Comparison of ENCODE assay signal across 30 cellular contexts in the genomic region with DNA sequence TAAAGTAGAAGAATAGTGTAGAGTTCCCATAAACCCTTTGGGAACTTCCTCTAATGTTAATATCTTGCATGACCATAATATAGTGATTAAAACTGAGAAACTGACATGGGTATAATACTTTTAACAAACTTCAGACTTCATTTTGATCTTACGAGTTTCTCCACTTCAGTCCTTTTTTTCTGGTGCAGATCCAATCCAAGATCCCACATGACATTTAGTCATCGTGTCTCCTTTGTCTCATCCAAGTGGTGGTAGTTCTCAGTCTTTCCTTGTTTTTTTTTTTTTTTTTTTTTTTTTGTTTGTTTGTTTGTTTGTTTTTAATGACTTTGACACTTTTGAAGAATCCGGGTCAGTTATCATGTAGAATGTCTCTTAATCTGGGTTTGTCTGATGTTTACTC.
"Had no signal": no experiment of that assay in that cellular context is flagged by ENCODE, and none has a peak within 500 bp of the region (broad histone marks: within the 10 kb centered on the region; RNA-seq: fewer than 3 reads in every experiment).

No MANE protein-coding gene starts in this region.

- DNase-seq: activated B cell treated with CpG ODN at 0.5 μM for 24 hours; activated CD4-positive, alpha-beta T cell treated with anti-CD3 and anti-CD28 coated beads for 1 hour; activated CD4-positive, alpha-beta T cell treated with anti-CD3 and anti-CD28 coated beads, Interleukin-2, amount 10 ng/mL, durations not matched to agents 24 days and 14 days; activated CD4-positive, alpha-beta T cell treated with anti-CD3 and anti-CD28 coated beads, Interleukin-2, amount 50 U/mL, for 48 hours; activated CD8-positive, alpha-beta memory T cell treated with anti-CD3 and anti-CD28 coated beads, Interleukin-2, amount 10 ng/mL, durations not matched to agents 7 days and 5 days; activated effector memory CD4-positive, alpha-beta T cell treated with anti-CD3 and anti-CD28 coated beads, Interleukin-2, amount 50 U/mL, for 16 hours; activated naive CD4-positive, alpha-beta T cell treated with Interleukin-2 at 50 U/mL for 16 hours; activated naive CD8-positive, alpha-beta T cell treated with anti-CD3 and anti-CD28 coated beads, Interleukin-2, amount 50 U/mL, for 24 hours; activated T-cell treated with anti-CD3 and anti-CD28 coated beads, Interleukin-2, amount 50 U/mL, for 24 hours; amygdala; NCI-H1092; NCI-H1417 treated with DMSO at 0.1 percent for 48 hours; NCI-H1694; NCI-H2029; NCI-H2107; NCI-H2171 treated with DMSO at 0.1 percent for 48 hours; NCI-H226; NCI-H526; NCI-H774; RPMI8226; T-cell; T1000 had no signal

- FAIRE-seq: astrocyte, TTC549 had no signal

- H3K27ac Mint-ChIP-seq: activated B cell treated with CpG ODN at 0.5 μM for 24 hours; activated CD4-positive, alpha-beta T cell treated with anti-CD3 and anti-CD28 coated beads, Interleukin-2, amount 10 ng/mL, durations not matched to agents 24 days and 14 days; activated CD8-positive, alpha-beta memory T cell treated with anti-CD3 and anti-CD28 coated beads, Interleukin-2, amount 10 ng/mL, durations not matched to agents 7 days and 5 days; activated naive CD4-positive, alpha-beta T cell treated with anti-CD3 and anti-CD28 coated beads, Interleukin-2, amount 50 U/mL, for 72 hours; activated naive CD8-positive, alpha-beta T cell treated with anti-CD3 and anti-CD28 coated beads, Interleukin-2, amount 50 U/mL, for 24 hours; activated T-cell treated with anti-CD3 and anti-CD28 coated beads, Interleukin-2, amount 50 U/mL, for 24 hours; brain; T-cell had no signal

- H3K27me3 Mint-ChIP-seq: brain had no signal

- H3K36me3 Mint-ChIP-seq: activated CD8-positive, alpha-beta memory T cell treated with anti-CD3 and anti-CD28 coated beads, Interleukin-2, amount 10 ng/mL, durations not matched to agents 7 days and 5 days; activated naive CD4-positive, alpha-beta T cell treated with anti-CD3 and anti-CD28 coated beads, Interleukin-2, amount 50 U/mL, for 72 hours; brain; T-cell had no signal

- H3K4me1 Mint-ChIP-seq: activated B cell treated with CpG ODN at 0.5 μM for 24 hours; activated CD4-positive, alpha-beta T cell treated with anti-CD3 and anti-CD28 coated beads, Interleukin-2, amount 10 ng/mL, durations not matched to agents 24 days and 14 days; activated CD8-positive, alpha-beta memory T cell treated with anti-CD3 and anti-CD28 coated beads, Interleukin-2, amount 10 ng/mL, durations not matched to agents 7 days and 5 days; activated naive CD8-positive, alpha-beta T cell treated with anti-CD3 and anti-CD28 coated beads, Interleukin-2, amount 50 U/mL, for 24 hours; central memory CD8-positive, alpha-beta T cell; T-cell had no signal

- ATAC-seq: activated CD8-positive, alpha-beta memory T cell treated with anti-CD3 and anti-CD28 coated beads, Interleukin-2, amount 10 ng/mL, durations not matched to agents 7 days and 5 days; activated naive CD4-positive, alpha-beta T cell treated with anti-CD3 and anti-CD28 coated beads, Interleukin-2, amount 50 U/mL, for 72 hours; activated naive CD8-positive, alpha-beta T cell treated with anti-CD3 and anti-CD28 coated beads, Interleukin-2, amount 50 U/mL, for 24 hours; Panc1; Right ventricle myocardium inferior; T-cell had no signal

- H3K27ac ChIP-seq: SK-N-MC had no signal

- H3K4me3 ChIP-seq: SK-N-MC had no signal

- H3K4me3 Mint-ChIP-seq: activated B cell treated with CpG ODN at 0.5 μM for 24 hours; activated CD4-positive, alpha-beta T cell treated with anti-CD3 and anti-CD28 coated beads, Interleukin-2, amount 10 ng/mL, durations not matched to agents 24 days and 14 days; activated CD8-positive, alpha-beta memory T cell treated with anti-CD3 and anti-CD28 coated beads, Interleukin-2, amount 10 ng/mL, durations not matched to agents 7 days and 5 days; activated naive CD8-positive, alpha-beta T cell treated with anti-CD3 and anti-CD28 coated beads, Interleukin-2, amount 50 U/mL, for 24 hours; activated T-cell treated with anti-CD3 and anti-CD28 coated beads, Interleukin-2, amount 50 U/mL, for 24 hours; brain; central memory CD8-positive, alpha-beta T cell; T-cell had no signal

- H3K9me3 Mint-ChIP-seq: activated B cell treated with CpG ODN at 0.5 μM for 24 hours; activated CD4-positive, alpha-beta T cell treated with anti-CD3 and anti-CD28 coated beads, Interleukin-2, amount 10 ng/mL, durations not matched to agents 24 days and 14 days; activated naive CD4-positive, alpha-beta T cell treated with anti-CD3 and anti-CD28 coated beads, Interleukin-2, amount 50 U/mL, for 72 hours; activated naive CD8-positive, alpha-beta T cell treated with anti-CD3 and anti-CD28 coated beads, Interleukin-2, amount 50 U/mL, for 24 hours; activated T-cell treated with anti-CD3 and anti-CD28 coated beads, Interleukin-2, amount 50 U/mL, for 24 hours; central memory CD8-positive, alpha-beta T cell; T-cell had no signal
